Comparison of ENCODE assay signal across 17 cellular contexts in the genomic region with DNA sequence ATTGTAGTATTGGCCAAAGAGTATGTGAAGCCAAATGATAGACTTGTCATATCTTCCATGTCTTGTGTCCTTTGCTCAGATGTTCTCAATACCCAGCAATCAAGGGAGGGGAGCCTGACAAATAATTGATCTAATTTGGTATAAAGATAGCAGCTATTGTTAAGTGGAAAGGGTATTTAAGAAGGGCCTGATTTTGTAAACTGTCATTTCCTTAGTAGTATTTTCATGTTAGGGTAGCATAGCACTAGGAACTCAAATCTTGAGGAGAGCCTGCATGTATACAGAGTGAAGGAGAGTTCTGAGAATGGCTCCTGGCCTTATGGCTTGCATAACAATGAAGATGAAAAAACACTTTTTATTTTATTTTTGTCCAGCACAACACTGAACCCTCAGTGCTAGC. TPM values are rescaled to one million over a fixed set of nuclear protein-coding genes. Genes with fewer than 3 reads are reported as not detected.
A peak's percentile ranks its signal among the peaks of the same experiment; 100 is the strongest.
DNase-seq lines count a peak whose midpoint lies in the region; ATAC-seq lines count a peak whose summit lies in the region.
"Had no signal": no experiment of that assay in that cellular context is flagged by ENCODE, and none has a peak within 500 bp of the region (broad histone marks: within the 10 kb centered on the region; RNA-seq: fewer than 3 reads in every experiment).

No MANE protein-coding gene starts in this region.

- H3K27me3 ChIP-seq in layer of hippocampus (ENCODE audit: control insufficient read depth, insufficient read depth, low read length): no peaks in the 10 kb centered on the region

- DNase-seq in NCI-H69 (lab: John Stamatoyannopoulos, UW) (peak; percentile 74), NCI-H1105 (lab: John Stamatoyannopoulos, UW) (no peak), NCI-H446 treated with DMSO at 0.1 percent for 48 hours (lab: John Stamatoyannopoulos, UW) (no peak), left ventricle myocardium superior (no peak)
- DNase-seq: CD4-positive, CD25-positive, alpha-beta regulatory T cell; H7; IMR-90; Karpas-422; NCI-H1105 treated with DMSO at 0.1 percent for 48 hours; NCI-H1694 treated with DMSO at 0.1 percent for 48 hours; NCI-H345; NCI-H526 treated with DMSO at 0.1 percent for 48 hours had no signal

- intact Hi-C loops in left ventricle myocardium superior (cut with micrococcal nuclease): no loop called here

- peak overlapping the region; percentile 98 for H3K27ac ChIP-seq in angular gyrus (ENCODE audit: low read depth, low read length)
- peak overlapping the region; percentile 97 for H3K27ac ChIP-seq in layer of hippocampus (ENCODE audit: low read depth, low read length)
- peak overlapping the region; percentile 99 for H3K27ac ChIP-seq in temporal lobe (ENCODE audit: low read depth, low read length)
- H3K27ac ChIP-seq: SK-N-MC had no signal

- ATAC-seq in left ventricle myocardium superior: no peak

RNA-seq across cellular contexts. Expression of a gene that starts 53.1 kb away (rescaled TPM):
- total RNA-seq in temporal lobe (161 TPM), left ventricle myocardium superior (13.7 TPM)
- total RNA-seq: B cell had no signal

Comparison
In these comparisons a context has a peak if more than half of its experiments do, and no peak if none do; other contexts are left out.
1. RNA of a gene that starts 53.1 kb away (total RNA-seq): 161 TPM in temporal lobe (single experiment); 13.7 TPM in left ventricle myocardium superior (single experiment); every median in the first group is over 10 times any median in the second.
2. Peak in every context shown above with its lines, with median percentiles within 50 percentile points of each other: H3K27ac ChIP-seq.